ENCODE assay signal across 15 cellular contexts in the genomic region with DNA sequence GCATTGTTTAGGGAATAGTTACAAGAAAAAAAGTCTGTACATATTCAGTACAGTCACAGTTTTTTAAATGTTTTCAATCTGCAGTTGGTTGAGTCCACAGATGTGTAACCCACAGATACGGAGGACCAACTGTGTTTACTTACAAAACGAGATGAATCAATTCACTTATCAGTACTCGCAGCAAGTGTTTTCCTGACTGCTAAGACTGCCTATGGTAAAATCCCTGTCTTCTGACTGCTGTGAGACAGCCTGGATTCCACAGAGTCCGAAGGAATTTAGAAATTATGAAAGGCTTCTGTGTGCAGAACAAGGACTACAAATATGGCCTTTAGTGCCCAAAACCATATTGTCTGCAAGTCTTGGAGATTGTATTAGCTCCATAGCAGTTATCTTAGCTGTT. TPM values are rescaled to one million over a fixed set of nuclear protein-coding genes. Genes with fewer than 3 reads are reported as not detected.
A peak's percentile ranks its signal among the peaks of the same experiment; 100 is the strongest.
DNase-seq lines count a peak whose midpoint lies in the region; ATAC-seq and TF ChIP-seq lines count a peak whose summit lies in the region.
"Had no signal": no experiment of that assay in that cellular context is flagged by ENCODE, and none has a peak within 500 bp of the region (broad histone marks: within the 10 kb centered on the region; RNA-seq: fewer than 3 reads in every experiment).

No MANE protein-coding gene starts in this region.

- no peaks in the 10 kb centered on the region for H3K27me3 Mint-ChIP-seq in activated T-cell treated with anti-CD3 and anti-CD28 coated beads, Interleukin-2, amount 50 U/mL, for 4 hours (ENCODE audit: low read depth)
- no peaks in the 10 kb centered on the region for H3K27me3 Mint-ChIP-seq in activated naive CD8-positive, alpha-beta T cell
- H3K27me3 Mint-ChIP-seq: dendritic cell treated with granulocyte-macrophage colony-stimulating factor and Interleukin-4, amounts not matched to agents 40 ng/mL and 50 ng/mL, for 4 days; memory B cell; progenitor cell of endocrine pancreas had no signal

- H3K27me3 ChIP-seq in smooth muscle cell (ENCODE audit: low read depth): no peaks in the 10 kb centered on the region
- H3K27me3 ChIP-seq in esophagus muscularis mucosa: no peaks in the 10 kb centered on the region
- no peaks in the 10 kb centered on the region for H3K27me3 ChIP-seq in uterus

- no peak overlapping the region for H3K9ac ChIP-seq in smooth muscle cell (ENCODE audit: low read depth)
- H3K9ac ChIP-seq: KMS-11 had no signal

- no peak overlapping the region for H3K4me3 ChIP-seq in smooth muscle cell
- no peak overlapping the region for H3K4me3 ChIP-seq in esophagus muscularis mucosa
- H3K4me3 ChIP-seq in uterus: no peak overlapping the region

- peak overlapping the region; percentile 69 for H3K4me2 ChIP-seq in smooth muscle cell
- H3K4me2 ChIP-seq: KMS-11 had no signal

- peaks cover 91% of the 10 kb centered on the region for H3K4me1 Mint-ChIP-seq in activated T-cell treated with anti-CD3 and anti-CD28 coated beads, Interleukin-2, amount 50 U/mL, for 4 hours (ENCODE audit: low read depth)
- H3K4me1 Mint-ChIP-seq in activated naive CD8-positive, alpha-beta T cell (ENCODE audit: low read depth): peaks cover 93% of the 10 kb centered on the region

- H2AFZ ChIP-seq in smooth muscle cell (ENCODE audit: low read depth): no peak overlapping the region

- H3K4me3 Mint-ChIP-seq in activated T-cell treated with anti-CD3 and anti-CD28 coated beads, Interleukin-2, amount 50 U/mL, for 4 hours: peak overlapping the region; percentile 71
- H3K4me3 Mint-ChIP-seq in activated naive CD8-positive, alpha-beta T cell: peak overlapping the region; percentile 78
- H3K4me3 Mint-ChIP-seq: dendritic cell treated with granulocyte-macrophage colony-stimulating factor and Interleukin-4, amounts not matched to agents 40 ng/mL and 50 ng/mL, for 4 days; memory B cell had no signal

- H3K36me3 Mint-ChIP-seq in activated T-cell treated with anti-CD3 and anti-CD28 coated beads, Interleukin-2, amount 50 U/mL, for 4 hours (ENCODE audit: insufficient read depth): peaks cover 22% of the 10 kb centered on the region
- H3K36me3 Mint-ChIP-seq in activated naive CD8-positive, alpha-beta T cell: peaks cover 16% of the 10 kb centered on the region

- TF ChIP-seq POLR2A in esophagus muscularis mucosa (IDR thresholded peaks at IDR 0.05; ENCODE audit: low read depth) (no peak), uterus (IDR thresholded peaks at IDR 0.05) (no peak)

- H3K4me1 ChIP-seq in smooth muscle cell (ENCODE audit: low read depth) (peaks cover 6% of the 10 kb centered on the region), esophagus muscularis mucosa (peaks cover 5 to 29% (median 12%) of the 10 kb centered on the region in 4 donors), uterus (no peaks in the 10 kb centered on the region)

- intact Hi-C loops in esophagus muscularis mucosa (cut with DNase I) (no loop called here), uterus (cut with DNase I; ENCODE audit: low total_unique reads) (no loop called here)

- no peaks in the 10 kb centered on the region for H4K20me1 ChIP-seq in smooth muscle cell (ENCODE audit: low read depth)

- DNase-seq in activated T-cell treated with anti-CD3 and anti-CD28 coated beads, Interleukin-2, amount 50 U/mL, for 4 hours: no peak
- no peak for DNase-seq in activated T-cell treated with anti-CD3 and anti-CD28 coated beads for 4 hours
- DNase-seq in foreskin melanocyte: peak; percentile 87
- no peak for DNase-seq in smooth muscle cell (lab: John Stamatoyannopoulos, UW; ENCODE audit: unreplicated experiment)
- DNase-seq in esophagus muscularis mucosa (ENCODE audit: extremely low spot score): no peak
- no peak for DNase-seq in uterus
- no peak for DNase-seq in COR-L47 (lab: John Stamatoyannopoulos, UW)
- DNase-seq: NCI-H2171, OCI-M1, substantia nigra had no signal

- no peak for TF ChIP-seq CTCF in smooth muscle cell (IDR thresholded peaks at IDR 0.05; ENCODE audit: borderline replicate concordance, insufficient read depth, poor library complexity, severe bottlenecking)
- no peak for TF ChIP-seq CTCF in esophagus muscularis mucosa (IDR thresholded peaks at IDR 0.05)
- TF ChIP-seq CTCF in uterus (IDR thresholded peaks at IDR 0.05): no peak

- no peaks in the 10 kb centered on the region for H3K9me3 Mint-ChIP-seq in activated T-cell treated with anti-CD3 and anti-CD28 coated beads, Interleukin-2, amount 50 U/mL, for 4 hours
- H3K9me3 Mint-ChIP-seq in activated naive CD8-positive, alpha-beta T cell (ENCODE audit: low read depth): no peaks in the 10 kb centered on the region
- H3K9me3 Mint-ChIP-seq: dendritic cell treated with granulocyte-macrophage colony-stimulating factor and Interleukin-4, amounts not matched to agents 40 ng/mL and 50 ng/mL, for 4 days; memory B cell had no signal

- H3K79me2 ChIP-seq in smooth muscle cell (ENCODE audit: low read depth): no peaks in the 10 kb centered on the region

- no peaks in the 10 kb centered on the region for H3K9me3 ChIP-seq in smooth muscle cell (replicated peaks; ENCODE audit: low read depth)
- no peaks in the 10 kb centered on the region for H3K9me3 ChIP-seq in esophagus muscularis mucosa
- H3K9me3 ChIP-seq in uterus: no peaks in the 10 kb centered on the region

- ATAC-seq in activated T-cell treated with anti-CD3 and anti-CD28 coated beads, Interleukin-2, amount 50 U/mL, for 4 hours: no peak

- peaks cover 3% of the 10 kb centered on the region for H3F3A ChIP-seq in smooth muscle cell (ENCODE audit: low read depth)

- no peak for TF ChIP-seq EP300 in esophagus muscularis mucosa (IDR thresholded peaks at IDR 0.05)

- 14% methylated on average over 4 of the region's 4 CpGs for WGBS in smooth muscle cell (ENCODE audit: low lambda C conversion rate)
- WGBS in esophagus muscularis mucosa: 37% methylated on average over 4 of the region's 4 CpGs

- H3K36me3 ChIP-seq in smooth muscle cell (ENCODE audit: low read depth) (no peaks in the 10 kb centered on the region), esophagus muscularis mucosa (no peaks in the 10 kb centered on the region), uterus (no peaks in the 10 kb centered on the region)

- peak overlapping the region; percentile 14 for H3K27ac ChIP-seq in smooth muscle cell (ENCODE audit: low read depth)
- H3K27ac ChIP-seq in esophagus muscularis mucosa (replicated peaks in 1 of 4): no peak overlapping the region
- H3K27ac ChIP-seq in uterus: no peak overlapping the region
- H3K27ac ChIP-seq: KMS-11 had no signal

- peak overlapping the region; percentile 98 for H3K27ac Mint-ChIP-seq in activated naive CD8-positive, alpha-beta T cell
- H3K27ac Mint-ChIP-seq: dendritic cell treated with granulocyte-macrophage colony-stimulating factor and Interleukin-4, amounts not matched to agents 40 ng/mL and 50 ng/mL, for 4 days; memory B cell; progenitor cell of endocrine pancreas had no signal

RNA-seq across cellular contexts. Expression of gene C1QTNF9, which starts 45.7 kb away (rescaled TPM):
- not detected for total RNA-seq in activated T-cell treated with anti-CD3 and anti-CD28 coated beads, Interleukin-2, amount 50 U/mL, for 4 hours
- not detected in 2 replicates for total RNA-seq in smooth muscle cell
- not detected in 2 replicates for polyA plus RNA-seq in smooth muscle cell
- total RNA-seq in esophagus muscularis mucosa: 1 to 10 TPM in 1 of 4 donors, under 1 TPM in 3; 0.32 to 2.0 (median 0.91) TPM
- under 1 TPM in 2 of 4 donors, not detected in 2; 0.28 to 0.70 TPM for total RNA-seq in uterus
- total RNA-seq: progenitor cell of endocrine pancreas had no signal
